In the genomic region with DNA sequence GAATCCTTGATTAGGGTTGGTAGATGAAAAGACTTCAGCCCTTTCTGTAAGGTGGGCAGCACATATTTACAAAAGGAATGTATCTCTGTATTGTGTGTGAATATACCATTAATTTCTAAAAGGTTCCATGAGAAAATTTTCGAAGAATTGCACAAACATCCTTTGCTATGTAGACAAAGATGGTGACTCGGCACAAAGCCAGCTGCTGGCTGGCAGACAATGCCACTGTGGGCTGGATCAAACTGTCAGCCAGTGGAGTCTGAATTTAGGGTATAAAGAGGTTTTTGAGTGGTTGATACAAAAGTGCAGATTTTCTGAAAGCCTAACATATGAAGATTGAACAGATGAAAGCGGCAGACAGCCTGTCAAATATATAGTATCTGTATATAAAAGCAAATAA, we compare ENCODE assay signal across 11 cellular contexts. TPM values are rescaled to one million over a fixed set of nuclear protein-coding genes. Genes with fewer than 3 reads are reported as not detected.
A peak's percentile ranks its signal among the peaks of the same experiment; 100 is the strongest.
DNase-seq lines count a peak whose midpoint lies in the region; ATAC-seq and TF ChIP-seq lines count a peak whose summit lies in the region.
"Had no signal": no experiment of that assay in that cellular context is flagged by ENCODE, and none has a peak within 500 bp of the region (broad histone marks: within the 10 kb centered on the region; RNA-seq: fewer than 3 reads in every experiment).

No MANE protein-coding gene starts in this region.

- no peak for TF ChIP-seq CTCF in OCI-LY1 (IDR thresholded peaks at IDR 0.05; ENCODE audit: low read length)

- H3K9ac ChIP-seq in OCI-LY1 (ENCODE audit: low read length): no peak overlapping the region
- H3K9ac ChIP-seq in adipocyte (ENCODE audit: low read length): no peak overlapping the region

- peak overlapping the region; percentile 74 for H3K27ac ChIP-seq in OCI-LY1 (ENCODE audit: low read depth, low read length, poor library complexity, severe bottlenecking)

- H3F3A ChIP-seq in OCI-LY1 (ENCODE audit: insufficient read depth, low read length): no peaks in the 10 kb centered on the region

- H3K9me3 ChIP-seq in OCI-LY1 (ENCODE audit: low read length) (no peaks in the 10 kb centered on the region), adipocyte (ENCODE audit: control insufficient read depth, low read length) (no peaks in the 10 kb centered on the region)
- H3K9me3 ChIP-seq: heart right ventricle had no signal

- no peaks in the 10 kb centered on the region for H3K9me2 ChIP-seq in OCI-LY1 (ENCODE audit: low read depth, low read length)

- H3K4me2 ChIP-seq in OCI-LY1 (ENCODE audit: low read length): peak overlapping the region; percentile 13; the same call in 1 of the 2 replicates

- DNase-seq in activated T-cell treated with anti-CD3 and anti-CD28 coated beads, Interleukin-2, amount 50 U/mL, for 1 hour: peak; percentile 55
- no peak for DNase-seq in activated T-cell treated with anti-CD3 and anti-CD28 coated beads for 4 hours
- peak; percentile 79 for DNase-seq in adipocyte (ENCODE audit: low read depth)
- DNase-seq in occipital lobe (lab: John Stamatoyannopoulos, UW): peak; percentile 1
- no peak for DNase-seq in midbrain (lab: John Stamatoyannopoulos, UW)
- DNase-seq in NCI-H146 treated with DMSO at 0.1 percent for 48 hours (lab: John Stamatoyannopoulos, UW; ENCODE audit: unreplicated experiment): no peak
- DNase-seq: heart right ventricle, T-helper 9 cell had no signal

- H3K4me3 ChIP-seq in OCI-LY1 (ENCODE audit: low read depth, low read length, poor library complexity, severe bottlenecking): no peak overlapping the region
- no peak overlapping the region for H3K4me3 ChIP-seq in adipocyte (ENCODE audit: low read length)
- H3K4me3 ChIP-seq: heart right ventricle had no signal

- H3K27me3 ChIP-seq in OCI-LY1 (ENCODE audit: insufficient read depth, low read length) (no peaks in the 10 kb centered on the region), adipocyte (replicated peaks; ENCODE audit: control insufficient read depth, insufficient read depth, low read length) (no peaks in the 10 kb centered on the region)
- H3K27me3 ChIP-seq: heart right ventricle had no signal

- H3K36me3 ChIP-seq in OCI-LY1 (ENCODE audit: insufficient read depth, low read length) (peaks cover 26% of the 10 kb centered on the region; the same call in 1 of the 2 replicates), adipocyte (ENCODE audit: control insufficient read depth, insufficient read depth, low read length, severe bottlenecking) (no peaks in the 10 kb centered on the region)

- no peak overlapping the region for H2AFZ ChIP-seq in OCI-LY1 (ENCODE audit: low read length)

- no peaks in the 10 kb centered on the region for H3K79me2 ChIP-seq in OCI-LY1 (ENCODE audit: insufficient read depth, low read length)

- no peak for ATAC-seq in HG03196 (IDR thresholded peaks at IDR 0.05; ENCODE audit: unreplicated experiment)
- ATAC-seq: heart right ventricle had no signal

- no peaks in the 10 kb centered on the region for H4K20me1 ChIP-seq in OCI-LY1 (ENCODE audit: insufficient read depth, low read length)

- H3K4me1 ChIP-seq in OCI-LY1 (ENCODE audit: insufficient read depth, low read length, severe bottlenecking) (peaks cover 29% of the 10 kb centered on the region), adipocyte (ENCODE audit: control insufficient read depth, insufficient read depth, low read length) (no peaks in the 10 kb centered on the region)

RNA-seq across cellular contexts. Expression of a gene that starts 5.6 kb away (rescaled TPM):
- 3.1 TPM for total RNA-seq in occipital lobe
- total RNA-seq: neural crest cell had no signal

Comparison
In these comparisons a context has a peak if more than half of its experiments do, and no peak if none do; other contexts are left out.
1. DNase-seq: peak in activated T-cell treated with anti-CD3 and anti-CD28 coated beads, Interleukin-2, amount 50 U/mL, for 1 hour (single experiment), adipocyte (single experiment) and occipital lobe (single experiment); none in activated T-cell treated with anti-CD3 and anti-CD28 coated beads for 4 hours (single experiment), midbrain (single experiment) and NCI-H146 treated with DMSO at 0.1 percent for 48 hours (single experiment).